ENCODE assay signal across 11 cellular contexts in genomic region chr7:55548295-55548731, GRCh38. TPM values are rescaled to one million over a fixed set of nuclear protein-coding genes. Genes with fewer than 3 reads are reported as not detected.
DNase-seq lines count a peak whose midpoint lies in the region; ATAC-seq and TF ChIP-seq lines count a peak whose summit lies in the region.
"Had no signal": no experiment of that assay in that cellular context is flagged by ENCODE, and none has a peak within 500 bp of the region (broad histone marks: within the 10 kb centered on the region; RNA-seq: fewer than 3 reads in every experiment).

No MANE protein-coding gene starts in this region.

- in situ Hi-C loops in SK-MEL-5 (cut with HindIII; ENCODE audit: low pct_unique_long_range_greater_than_20kb, low sequenced_read_pairs), result no loop called here

- H3K36me3 Mint-ChIP-seq in T-helper 2 cell treated with Interferon-gamma antibody and Interleukin-4, amounts not matched to agents 5 μg/mL and 100 μg/mL, for 36 hours (ENCODE audit: low read depth), result peaks cover 13% of the 10 kb centered on the region

- ATAC-seq in GM19397 (IDR thresholded peaks at IDR 0.05; ENCODE audit: unreplicated experiment), result peak; percentile 44
- peak; percentile 34 for ATAC-seq in HG02943 (IDR thresholded peaks at IDR 0.05; ENCODE audit: low read depth, unreplicated experiment)
- ATAC-seq: lower lobe of right lung had no signal

- H3K9me3 Mint-ChIP-seq in T-helper 2 cell treated with Interferon-gamma antibody and Interleukin-4, amounts not matched to agents 5 μg/mL and 100 μg/mL, for 36 hours, result no peaks in the 10 kb centered on the region

- H3K27ac Mint-ChIP-seq in T-helper 2 cell treated with Interferon-gamma antibody and Interleukin-4, amounts not matched to agents 5 μg/mL and 100 μg/mL, for 36 hours, result no peak overlapping the region

- H3K4me3 ChIP-seq in GM12865 (ENCODE audit: low read depth, low read length), result peak overlapping the region; percentile 10; the same call in 1 of the 2 replicates
- H3K4me3 ChIP-seq: colonic mucosa, lower lobe of right lung had no signal

- peaks cover 36% of the 10 kb centered on the region for H3K4me1 Mint-ChIP-seq in T-helper 2 cell treated with Interferon-gamma antibody and Interleukin-4, amounts not matched to agents 5 μg/mL and 100 μg/mL, for 36 hours (ENCODE audit: low read depth)

- H3K27me3 Mint-ChIP-seq in T-helper 2 cell treated with Interferon-gamma antibody and Interleukin-4, amounts not matched to agents 5 μg/mL and 100 μg/mL, for 36 hours (ENCODE audit: low read depth), result no peaks in the 10 kb centered on the region

- DNase-seq in GM12865 (ENCODE audit: low read depth), result peak; percentile 64
- DNase-seq in SK-MEL-5 (ENCODE audit: low read depth, low spot score), result peak; percentile 54
- DNase-seq in stimulated activated CD4-positive, alpha-beta T cell treated with anti-CD3 and anti-CD28 coated beads, Interleukin-12 subunit alpha, Interleukin-12 subunit beta, amount 100 ng/mL, for 4 hours, result no peak
- no peak for DNase-seq in T-helper 2 cell treated with Interferon-gamma antibody and Interleukin-4, amounts not matched to agents 5 μg/mL and 100 μg/mL, for 36 hours (ENCODE audit: low spot score)
- no peak for DNase-seq in HuH-7.5 (ENCODE audit: low spot score)
- DNase-seq in stimulated activated CD4-positive, alpha-beta T cell treated with anti-CD3 and anti-CD28 coated beads, Interleukin-2, amount 100 ng/mL, for 48 hours, result no peak
- DNase-seq: colonic mucosa, lower lobe of right lung, NCI-H226 had no signal

- H3K4me3 Mint-ChIP-seq in T-helper 2 cell treated with Interferon-gamma antibody and Interleukin-4, amounts not matched to agents 5 μg/mL and 100 μg/mL, for 36 hours, result no peak overlapping the region

- no peak for TF ChIP-seq CTCF in GM12865 (IDR thresholded peaks at IDR 0.05; ENCODE audit: insufficient read depth, low read depth, low read length, missing control alignments)

RNA-seq across cellular contexts. Expression of gene VOPP1, which starts 24.0 kb away (rescaled TPM):
- total RNA-seq in SK-MEL-5 (2014; rRNA removed; shearing (Covaris generic)), result 46.5 and 49.9 TPM in 2 replicates
- 45.2 and 59.5 TPM in 2 replicates for polyA plus RNA-seq in SK-MEL-5 (2015; cell fraction: cytosol; rRNA removed)
- polyA plus RNA-seq in SK-MEL-5 (2015; cell fraction: nucleus; rRNA removed), result 18.4 and 21.6 TPM in 2 replicates

Comparison
In these comparisons a context has a peak if more than half of its experiments do, and no peak if none do; other contexts are left out.
1. DNase-seq: peak in GM12865 (single experiment) and SK-MEL-5 (single experiment); none in stimulated activated CD4-positive, alpha-beta T cell treated with anti-CD3 and anti-CD28 coated beads, Interleukin-12 subunit alpha, Interleukin-12 subunit beta, amount 100 ng/mL, for 4 hours (single experiment), T-helper 2 cell treated with Interferon-gamma antibody and Interleukin-4, amounts not matched to agents 5 μg/mL and 100 μg/mL, for 36 hours (single experiment), HuH-7.5 (single experiment) and stimulated activated CD4-positive, alpha-beta T cell treated with anti-CD3 and anti-CD28 coated beads, Interleukin-2, amount 100 ng/mL, for 48 hours (0 of 2).